In genomic region chr1:115275216-115275615, GRCh38 we compare ENCODE assay signal across 9 cellular contexts.
DNase-seq lines count a peak whose midpoint lies in the region; ATAC-seq, FAIRE-seq and TF ChIP-seq lines count a peak whose summit lies in the region.
"Had no signal": no experiment of that assay in that cellular context is flagged by ENCODE, and none has a peak within 500 bp of the region (broad histone marks: within the 10 kb centered on the region; RNA-seq: fewer than 3 reads in every experiment).

No MANE protein-coding gene starts in this region.

- H2AFZ ChIP-seq in HepG2 (ENCODE audit: low read length), result no peak overlapping the region

- H3K27ac Mint-ChIP-seq in endodermal cell, result no peak overlapping the region
- no peak overlapping the region for H3K27ac Mint-ChIP-seq in activated CD4-positive, alpha-beta T cell treated with anti-CD3 and anti-CD28 coated beads, Interleukin-2, amount 10 ng/mL, durations not matched to agents 24 days and 14 days

- no peaks in the 10 kb centered on the region for H4K20me1 ChIP-seq in HepG2 (ENCODE audit: insufficient read depth, low read length)

- DNase-seq in HepG2 (ENCODE audit: low spot score), result no peak
- DNase-seq in NCI-H526 treated with DMSO at 0.1 percent for 48 hours (lab: John Stamatoyannopoulos, UW), result peak; percentile 18
- no peak for DNase-seq in endodermal cell
- no peak for DNase-seq in activated CD4-positive, alpha-beta T cell treated with anti-CD3 and anti-CD28 coated beads, Interleukin-2, amount 10 ng/mL, durations not matched to agents 24 days and 14 days
- DNase-seq in OCI-M2 (lab: John Stamatoyannopoulos, UW; ENCODE audit: unreplicated experiment), result no peak
- DNase-seq in nucleus accumbens (lab: John Stamatoyannopoulos, UW), result no peak
- DNase-seq in NCI-H1694 (lab: John Stamatoyannopoulos, UW), result no peak
- DNase-seq: stimulated activated CD4-positive, alpha-beta T cell treated with anti-CD3 and anti-CD28 coated beads, Interleukin-4, amount 100 ng/mL, for 4 hours had no signal

- no peak overlapping the region for H3K27ac ChIP-seq in liver (ENCODE audit: low read depth in 1 of 2, low read length in 2 of 2)
- H3K27ac ChIP-seq in HepG2 (ENCODE audit: extremely low read length, insufficient read depth, low read length), result no peak overlapping the region
- H3K27ac ChIP-seq in endodermal cell (ENCODE audit: low read depth, low read length), result no peak overlapping the region

- no peaks in the 10 kb centered on the region for H3K36me3 ChIP-seq in liver (ENCODE audit: control insufficient read depth in 4 of 4, insufficient read depth in 3 of 4, low read depth in 1 of 4, low read length in 3 of 4)
- H3K36me3 ChIP-seq in HepG2 (replicated peaks in 1 of 2; ENCODE audit: control insufficient read depth in 1 of 2, insufficient read depth in 2 of 2, low read length in 2 of 2), result no peaks in the 10 kb centered on the region
- no peaks in the 10 kb centered on the region for H3K36me3 ChIP-seq in endodermal cell (ENCODE audit: control insufficient read depth, insufficient read depth, low read length)

- peaks cover 4% of the 10 kb centered on the region for H3K4me1 Mint-ChIP-seq in endodermal cell
- H3K4me1 Mint-ChIP-seq in activated CD4-positive, alpha-beta T cell treated with anti-CD3 and anti-CD28 coated beads, Interleukin-2, amount 10 ng/mL, durations not matched to agents 24 days and 14 days, result no peaks in the 10 kb centered on the region

- POLR2A ChIA-PET in HepG2 (lab: Yijun Ruan, JAX), result no interaction called here

- H3K4me3 ChIP-seq in liver (ENCODE audit: low read depth in 1 of 3, low read length in 3 of 3) (no peak overlapping the region), HepG2 (replicated peaks in 1 of 3; ENCODE audit: insufficient read depth in 1 of 3, low read depth in 2 of 3, low read length in 3 of 3) (no peak overlapping the region), endodermal cell (ENCODE audit: low read length) (no peak overlapping the region)

- no peak for FAIRE-seq in HepG2 (lab: Jason Lieb, UNC)

- H3K9me3 ChIP-seq in liver (ENCODE audit: control insufficient read depth in 4 of 4, low read length in 3 of 4) (peaks cover 0 to 8% (median 3%) of the 10 kb centered on the region in 4 donors), HepG2 (ENCODE audit: low read length) (peaks cover 28% of the 10 kb centered on the region), endodermal cell (ENCODE audit: control insufficient read depth, low read length) (peaks cover 17% of the 10 kb centered on the region)

- no peaks in the 10 kb centered on the region for H3K36me3 Mint-ChIP-seq in endodermal cell (ENCODE audit: low read depth)
- no peaks in the 10 kb centered on the region for H3K36me3 Mint-ChIP-seq in activated CD4-positive, alpha-beta T cell treated with anti-CD3 and anti-CD28 coated beads, Interleukin-2, amount 10 ng/mL, durations not matched to agents 24 days and 14 days (ENCODE audit: low read depth)

- TF ChIP-seq CTCF in liver (IDR thresholded peaks at IDR 0.05; ENCODE audit: low read depth, low read length, missing input control) (no peak), HepG2 (CRISPR knock-in tag; IDR thresholded peaks at IDR 0.05) (no peak), endodermal cell (conservative IDR thresholded peaks at IDR 0.05) (peak; percentile 84)

- no peaks in the 10 kb centered on the region for H3K79me2 ChIP-seq in HepG2 (ENCODE audit: insufficient read depth, low read length)

- TF ChIP-seq EP300 in HepG2 (IDR thresholded peaks at IDR 0.05; ENCODE audit: low read depth in 2 of 2, low read length in 2 of 2) (no peak), HepG2 (CRISPR knock-in tag; IDR thresholded peaks at IDR 0.05; ENCODE audit: borderline replicate concordance) (no peak)

- BruUV-seq in HepG2 (replicated peaks; lab: Mats Ljungman, UMichigan), result no TSS peak

- CTCF ChIA-PET in HepG2 (lab: Yijun Ruan, JAX; ENCODE audit: low intra/inter-chr PET ratio, low total read pairs), result interaction anchor here (1.2 kb wide), 1 partner anchor 194 kb away, joined by 3 read pairs; no protein-coding TSS in a partner anchor

- H3K4me1 ChIP-seq in liver (ENCODE audit: control insufficient read depth in 4 of 4, insufficient read depth in 4 of 4, low read length in 3 of 4) (no peaks in the 10 kb centered on the region), HepG2 (ENCODE audit: insufficient read depth, low read length) (no peaks in the 10 kb centered on the region), endodermal cell (ENCODE audit: control insufficient read depth, insufficient read depth, low read length) (no peaks in the 10 kb centered on the region)

- H3K4me3 Mint-ChIP-seq in endodermal cell, result no peak overlapping the region
- H3K4me3 Mint-ChIP-seq in activated CD4-positive, alpha-beta T cell treated with anti-CD3 and anti-CD28 coated beads, Interleukin-2, amount 10 ng/mL, durations not matched to agents 24 days and 14 days, result no peak overlapping the region

- TF ChIP-seq RAD21 in liver (IDR thresholded peaks at IDR 0.05), result peak; percentile 56 to 63
- no peak for TF ChIP-seq RAD21 in HepG2 (CRISPR knock-in tag; IDR thresholded peaks at IDR 0.05)

- intact Hi-C loops in HepG2 (cut with micrococcal nuclease; ENCODE audit: unreplicated experiment), result loop anchor here (1.0 kb wide), 1 partner anchor 194 kb away; no protein-coding TSS in a partner anchor
- intact Hi-C loops in activated CD4-positive, alpha-beta T cell treated with anti-CD3 and anti-CD28 coated beads, Interleukin-2, amount 10 ng/mL, durations not matched to agents 24 days and 14 days (cut with micrococcal nuclease), result no loop called here

- ATAC-seq in HepG2, result no peak

- peaks cover 0 to 2% (median 0%) of the 10 kb centered on the region in 4 donors for H3K27me3 ChIP-seq in liver (ENCODE audit: control insufficient read depth in 4 of 4, insufficient read depth in 4 of 4, low read length in 3 of 4)
- H3K27me3 ChIP-seq in HepG2 (ENCODE audit: control insufficient read depth in 1 of 2, insufficient read depth in 2 of 2, low read length in 2 of 2), result no peaks in the 10 kb centered on the region
- H3K27me3 ChIP-seq in endodermal cell (ENCODE audit: control insufficient read depth, insufficient read depth, low read length, poor library complexity, severe bottlenecking), result no peaks in the 10 kb centered on the region

- H3K27me3 Mint-ChIP-seq in endodermal cell (ENCODE audit: insufficient read depth), result no peaks in the 10 kb centered on the region
- H3K27me3 Mint-ChIP-seq in activated CD4-positive, alpha-beta T cell treated with anti-CD3 and anti-CD28 coated beads, Interleukin-2, amount 10 ng/mL, durations not matched to agents 24 days and 14 days, result no peaks in the 10 kb centered on the region

- peaks cover 13% of the 10 kb centered on the region for H3K9me3 Mint-ChIP-seq in endodermal cell
- no peaks in the 10 kb centered on the region for H3K9me3 Mint-ChIP-seq in activated CD4-positive, alpha-beta T cell treated with anti-CD3 and anti-CD28 coated beads, Interleukin-2, amount 10 ng/mL, durations not matched to agents 24 days and 14 days

- no peak for TF ChIP-seq POLR2A in HepG2 (IDR thresholded peaks at IDR 0.05; ENCODE audit: insufficient read depth in 1 of 2, low read depth in 2 of 2, low read length in 2 of 2)

- H3K9ac ChIP-seq in liver (ENCODE audit: low read depth in 1 of 2, low read length in 2 of 2) (no peak overlapping the region), HepG2 (ENCODE audit: insufficient read depth, low read depth, low read length) (no peak overlapping the region), endodermal cell (ENCODE audit: extremely low read depth, low read length, poor library complexity, severe bottlenecking) (no peak overlapping the region)

- in situ Hi-C loops in HepG2 (cut with HindIII; ENCODE audit: extremely low pct_ligation_motif_present, low pct_unique_long_range_greater_than_20kb), result no loop called here

- no peak overlapping the region for H3K4me2 ChIP-seq in HepG2 (ENCODE audit: low read depth, low read length)

TF ChIP-seq in liver, 16 proteins besides CTCF, POLR2A, EP300 and RAD21:
- no peak for TF ChIP-seq FOXA1 (IDR thresholded peaks at IDR 0.05)
- TF ChIP-seq JUND (IDR thresholded peaks at IDR 0.05), result no peak
- no peak for TF ChIP-seq YY1 (IDR thresholded peaks at IDR 0.05)
- no peak for TF ChIP-seq TAF1 (conservative IDR thresholded peaks at IDR 0.05)
- TF ChIP-seq RXRA (IDR thresholded peaks at IDR 0.05), result no peak

TF ChIP-seq in HepG2, 621 proteins besides CTCF, POLR2A, EP300 and RAD21 (continues in another document):
- TF ChIP-seq ZNF891 (CRISPR knock-in tag; IDR thresholded peaks at IDR 0.05), result no peak
- TF ChIP-seq ZNF724P (CRISPR knock-in tag; IDR thresholded peaks at IDR 0.05; ENCODE audit: borderline replicate concordance), result no peak
- no peak for TF ChIP-seq ZNF253 (CRISPR knock-in tag; IDR thresholded peaks at IDR 0.05; ENCODE audit: borderline replicate concordance)
- no peak for TF ChIP-seq ARNT2 (CRISPR knock-in tag; IDR thresholded peaks at IDR 0.05; ENCODE audit: low read depth)
- TF ChIP-seq ZNF619 (CRISPR knock-in tag; IDR thresholded peaks at IDR 0.05), result no peak
- no peak for TF ChIP-seq HMG20B (CRISPR knock-in tag; conservative IDR thresholded peaks at IDR 0.05)
- no peak for TF ChIP-seq JUND (CRISPR knock-in tag; IDR thresholded peaks at IDR 0.05)
- TF ChIP-seq MAZ (IDR thresholded peaks at IDR 0.05; ENCODE audit: borderline replicate concordance, low read depth, low read length), result no peak
- no peak for TF ChIP-seq MAZ (CRISPR knock-in tag; IDR thresholded peaks at IDR 0.05; ENCODE audit: low read depth)
- TF ChIP-seq TCF7L2 (IDR thresholded peaks at IDR 0.05; ENCODE audit: low read depth, low read length), result no peak
- TF ChIP-seq SCMH1 (CRISPR knock-in tag; IDR thresholded peaks at IDR 0.05; ENCODE audit: borderline replicate concordance), result no peak
- no peak for TF ChIP-seq RBM39 (IDR thresholded peaks at IDR 0.05; ENCODE audit: low read depth, low read length, poor library complexity, severe bottlenecking)
- no peak for TF ChIP-seq NCOA2 (CRISPR knock-in tag; IDR thresholded peaks at IDR 0.05)
- TF ChIP-seq FOXP1 (IDR thresholded peaks at IDR 0.05), result no peak
- TF ChIP-seq FOXP1 (CRISPR knock-in tag; IDR thresholded peaks at IDR 0.05), result no peak
- TF ChIP-seq HNF1B (CRISPR knock-in tag; IDR thresholded peaks at IDR 0.05), result no peak
- TF ChIP-seq ZNF557 (CRISPR knock-in tag; IDR thresholded peaks at IDR 0.05), result no peak
- TF ChIP-seq ZNF746 (CRISPR knock-in tag; IDR thresholded peaks at IDR 0.05), result no peak
